In the genomic region with DNA sequence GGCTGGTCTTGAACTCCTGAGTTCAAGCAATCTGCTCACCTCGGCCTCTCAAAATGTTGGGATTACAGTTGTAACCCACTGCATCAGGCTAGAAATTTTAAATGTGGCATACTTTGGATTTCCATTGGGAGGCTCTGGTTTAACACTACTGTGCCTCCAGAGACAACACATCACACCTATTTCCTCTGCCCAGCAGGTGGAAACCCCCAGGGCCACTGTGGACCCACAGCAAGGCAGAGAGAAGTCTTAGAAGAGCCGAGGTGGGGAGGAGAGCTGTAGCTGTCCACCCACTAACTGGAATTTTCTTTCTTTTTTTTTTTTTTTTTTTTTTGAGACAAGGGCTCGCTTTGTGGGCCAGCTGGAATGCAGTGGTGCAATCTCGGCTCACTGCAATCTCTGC, we compare ENCODE assay signal across 26 cellular contexts.
"Had no signal": no experiment of that assay in that cellular context is flagged by ENCODE, and none has a peak within 500 bp of the region (broad histone marks: within the 10 kb centered on the region; RNA-seq: fewer than 3 reads in every experiment).

No MANE protein-coding gene starts in this region.

- DNase-seq: activated CD4-positive, alpha-beta T cell treated with anti-CD3 and anti-CD28 coated beads, Interleukin-2, amount 50 U/mL, for 48 hours; activated CD8-positive, alpha-beta memory T cell treated with anti-CD3 and anti-CD28 coated beads for 24 hours; activated effector memory CD4-positive, alpha-beta T cell treated with Interleukin-2 at 50 U/mL for 16 hours; activated naive CD4-positive, alpha-beta T cell treated with Interleukin-2 at 50 U/mL for 16 hours; aorta; body of pancreas; cerebellar nuclear complex; dorsolateral prefrontal cortex; effector memory CD4-positive, alpha-beta T cell; erythroblast; gastrocnemius medialis; glutamatergic neuron; immature natural killer cell; kidney; left colon; naive thymus-derived CD8-positive, alpha-beta T cell; nucleus accumbens; stimulated activated CD4-positive, alpha-beta T cell treated with anti-CD3 and anti-CD28 coated beads, Interleukin-15, amount 100 ng/mL, for 24 hours; stimulated activated CD4-positive, alpha-beta T cell treated with anti-CD3 and anti-CD28 coated beads, Interleukin-2, amount 100 ng/mL, for 24 hours; stimulated activated naive CD8-positive, alpha-beta T cell treated with anti-CD3 and anti-CD28 coated beads, Interleukin-15, Interleukin-2, amounts not matched to agents 100 U/mL and 50 U/mL, for 24 hours; T-helper 2 cell; testis; transverse colon had no signal

- ATAC-seq: body of pancreas; gastrocnemius medialis; naive thymus-derived CD8-positive, alpha-beta T cell; stimulated activated naive CD8-positive, alpha-beta T cell treated with anti-CD3 and anti-CD28 coated beads, Interleukin-15, Interleukin-2, amounts not matched to agents 100 U/mL and 50 U/mL, for 24 hours; WTC11 had no signal

- H3K9me3 Mint-ChIP-seq: immature natural killer cell; naive thymus-derived CD8-positive, alpha-beta T cell; neural crest cell had no signal

- H3K4me3 Mint-ChIP-seq: activated naive CD8-positive, alpha-beta T cell; immature natural killer cell; naive thymus-derived CD8-positive, alpha-beta T cell; neural crest cell; WTC11 had no signal

- H3K36me3 Mint-ChIP-seq: activated naive CD8-positive, alpha-beta T cell; immature natural killer cell; naive thymus-derived CD8-positive, alpha-beta T cell; WTC11 had no signal

- H3K27me3 Mint-ChIP-seq: activated naive CD8-positive, alpha-beta T cell; naive thymus-derived CD8-positive, alpha-beta T cell had no signal
